ENCODE assay signal across 18 cellular contexts in the genomic region with DNA sequence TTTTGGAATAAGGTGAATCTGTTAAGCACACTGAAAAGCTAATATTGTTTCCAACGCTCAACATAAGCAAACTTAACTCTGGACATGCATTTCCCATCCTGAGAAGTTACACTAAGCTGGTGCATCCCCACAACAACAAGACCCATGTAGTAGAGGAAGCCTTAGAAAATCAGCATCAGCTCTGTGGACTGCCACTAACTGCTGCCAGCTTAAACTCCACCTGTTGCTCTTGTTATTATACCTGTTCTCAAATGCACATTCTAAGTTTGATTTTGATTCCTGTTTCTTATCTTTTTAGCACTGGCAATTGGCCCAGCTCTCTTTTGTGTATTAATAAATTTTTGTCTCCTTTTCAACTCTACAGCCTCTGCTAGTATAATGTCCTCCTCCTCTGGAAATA.
"Had no signal": no experiment of that assay in that cellular context is flagged by ENCODE, and none has a peak within 500 bp of the region (broad histone marks: within the 10 kb centered on the region; RNA-seq: fewer than 3 reads in every experiment).

No MANE protein-coding gene starts in this region.

- H3K36me3 ChIP-seq: neural progenitor cell, neutrophil, ovary, pancreas, prostate gland, right atrium auricular region, right lobe of liver, sigmoid colon, spleen had no signal

- H3K4me1 ChIP-seq: neural progenitor cell, pancreas, parathyroid adenoma, prostate gland, psoas muscle, right atrium auricular region, right lobe of liver, sigmoid colon, spleen had no signal

- H3K9me3 ChIP-seq: neutrophil, ovary, pancreas, prostate gland, psoas muscle, right atrium auricular region, right lobe of liver had no signal

- H3K4me3 ChIP-seq: neural progenitor cell, ovary, pancreas, prostate gland, psoas muscle, right atrium auricular region, right lobe of liver, sigmoid colon, skin epidermis, smooth muscle cell, spleen had no signal

- H3K27ac ChIP-seq: neural progenitor cell, neutrophil, ovary, pancreas, parathyroid adenoma, prostate gland, psoas muscle, right atrium auricular region, right lobe of liver, sigmoid colon, skin epidermis, spleen had no signal

- ATAC-seq: naive thymus-derived CD8-positive, alpha-beta T cell; natural killer cell; natural killer cell treated with Interleukin-12 subunit alpha and Interleukin-12 subunit beta and Interleukin-15 and Interleukin-18, amount 100 ng/mL, for 72 hours; pancreas; psoas muscle; right cardiac atrium; right lobe of liver; sciatic nerve had no signal
